In the genomic region with DNA sequence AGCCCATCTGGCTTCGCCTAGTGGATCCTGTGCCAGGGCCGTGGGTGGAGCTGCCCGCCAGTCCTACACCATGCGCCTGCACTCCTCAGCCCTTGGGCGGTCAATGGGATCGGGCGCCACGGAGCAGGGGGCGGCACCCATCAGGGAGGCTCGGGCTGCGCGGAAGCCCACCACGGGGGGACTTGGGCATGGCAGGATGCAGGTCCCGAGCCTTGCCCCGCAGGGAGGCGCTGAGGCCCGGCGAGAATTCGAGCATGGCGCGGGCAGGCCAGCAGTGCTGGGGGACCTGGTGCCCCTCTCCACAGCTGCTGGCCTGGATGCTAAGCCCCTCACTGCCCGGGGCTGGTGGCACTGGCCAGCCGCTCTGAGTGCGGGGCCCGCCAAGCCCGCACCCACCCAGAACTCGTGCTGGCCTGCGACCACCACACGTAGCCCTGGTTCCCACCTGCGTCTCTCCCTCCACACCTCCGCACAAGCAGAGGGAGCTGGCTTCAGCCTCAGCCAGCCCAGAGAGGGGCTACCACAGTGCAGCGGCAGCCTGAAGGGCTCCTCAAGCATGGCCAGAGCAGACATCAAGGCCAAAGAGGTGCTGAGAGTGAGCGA, we compare ENCODE assay signal across 8 cellular contexts. TPM values are rescaled to one million over a fixed set of nuclear protein-coding genes. Genes with fewer than 3 reads are reported as not detected.
"Had no signal": no experiment of that assay in that cellular context is flagged by ENCODE, and none has a peak within 500 bp of the region (broad histone marks: within the 10 kb centered on the region; RNA-seq: fewer than 3 reads in every experiment).

No MANE protein-coding gene starts in this region.

- FAIRE-seq: H1, H54, HepG2 had no signal

- ATAC-seq: GM23338, HepG2 had no signal

- H3K36me3 Mint-ChIP-seq: IgD-negative memory B cell had no signal

- H2AFZ ChIP-seq: GM23338 had no signal

- DNase-seq: H9, HCEC 1CT had no signal

- H3K4me3 Mint-ChIP-seq: GM23338, H9, IgD-negative memory B cell had no signal

- H3K4me1 Mint-ChIP-seq: IgD-negative memory B cell had no signal

- H3K4me3 ChIP-seq: GM23338 had no signal

- H3K27ac ChIP-seq: HL-60 had no signal

- H3K27ac Mint-ChIP-seq: GM23338, H9, IgD-negative memory B cell had no signal

- H3K4me2 ChIP-seq: GM23338 had no signal

RNA-seq across cellular contexts. Expression of a gene that starts 52.4 kb away (rescaled TPM):
- total RNA-seq: GM23338, H1, H9, HepG2 had no signal
- polyA plus RNA-seq: GM23338, H1, HepG2, IgD-negative memory B cell had no signal
